9 cellular contexts compared by ENCODE assay signal in the genomic region with DNA sequence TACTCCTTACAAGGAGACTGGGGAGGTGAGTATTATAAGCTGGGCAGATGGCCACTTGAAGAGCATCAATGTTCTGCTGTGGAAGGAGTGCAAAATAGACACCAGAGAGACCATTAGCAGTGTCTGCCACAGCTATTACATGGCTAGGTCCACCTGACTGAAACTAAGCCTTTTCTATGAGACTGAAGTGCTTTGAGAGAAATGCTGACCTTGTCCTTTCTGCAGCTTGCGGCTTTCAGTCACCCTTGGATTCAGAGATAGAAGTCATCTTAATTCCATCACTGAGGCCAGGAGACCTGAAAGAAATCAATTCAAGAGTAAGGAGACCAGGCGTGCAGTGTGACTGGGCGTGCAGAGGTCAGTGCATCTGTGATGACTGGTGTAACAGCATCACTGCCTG. TPM values are rescaled to one million over a fixed set of nuclear protein-coding genes. Genes with fewer than 3 reads are reported as not detected.
DNase-seq lines count a peak whose midpoint lies in the region; ATAC-seq and TF ChIP-seq lines count a peak whose summit lies in the region.
"Had no signal": no experiment of that assay in that cellular context is flagged by ENCODE, and none has a peak within 500 bp of the region (broad histone marks: within the 10 kb centered on the region; RNA-seq: fewer than 3 reads in every experiment).

No MANE protein-coding gene starts in this region.

- no peaks in the 10 kb centered on the region for H3K27me3 Mint-ChIP-seq in activated naive CD4-positive, alpha-beta T cell treated with anti-CD3 and anti-CD28 coated beads, Interleukin-2, amount 10 ng/mL, durations not matched to agents 7 days and 5 days
- H3K27me3 Mint-ChIP-seq in memory B cell, result no peaks in the 10 kb centered on the region
- no peaks in the 10 kb centered on the region for H3K27me3 Mint-ChIP-seq in stimulated activated naive CD8-positive, alpha-beta T cell treated with anti-CD3 and anti-CD28 coated beads, Interleukin-15, amount 100 ng/mL, for 72 hours

- peaks cover 44 to 87% of the 10 kb centered on the region in 2 donors for H3K9me3 ChIP-seq in ascending aorta

- peak overlapping the region; percentile 85 to 92 for H3K4me3 ChIP-seq in ascending aorta

- ATAC-seq in memory B cell (ENCODE audit: low read depth) (no peak), GM19324 (IDR thresholded peaks at IDR 0.05; ENCODE audit: low FRiP score, unreplicated experiment) (no peak)
- no peak for ATAC-seq in stimulated activated naive CD8-positive, alpha-beta T cell treated with anti-CD3 and anti-CD28 coated beads, Interleukin-15, amount 100 ng/mL, for 72 hours

- H3K9me3 Mint-ChIP-seq in activated naive CD4-positive, alpha-beta T cell treated with anti-CD3 and anti-CD28 coated beads, Interleukin-2, amount 10 ng/mL, durations not matched to agents 7 days and 5 days, result peaks cover 75% of the 10 kb centered on the region
- H3K9me3 Mint-ChIP-seq in memory B cell, result peaks cover 23% of the 10 kb centered on the region
- peaks cover 50 to 73% of the 10 kb centered on the region in 2 donors for H3K9me3 Mint-ChIP-seq in stimulated activated naive CD8-positive, alpha-beta T cell treated with anti-CD3 and anti-CD28 coated beads, Interleukin-15, amount 100 ng/mL, for 72 hours

- CTCF ChIA-PET in activated naive CD4-positive, alpha-beta T cell treated with anti-CD3 and anti-CD28 coated beads, Interleukin-2, amount 10 ng/mL, durations not matched to agents 7 days and 5 days (lab: Charles Lee), result no interaction called here

- no peak for TF ChIP-seq CTCF in ascending aorta (IDR thresholded peaks at IDR 0.05)

- peaks cover 0 to 10% of the 10 kb centered on the region in 2 donors for H3K4me1 ChIP-seq in ascending aorta

- peaks cover 19% of the 10 kb centered on the region for H3K4me1 Mint-ChIP-seq in activated naive CD4-positive, alpha-beta T cell treated with anti-CD3 and anti-CD28 coated beads, Interleukin-2, amount 10 ng/mL, durations not matched to agents 7 days and 5 days
- H3K4me1 Mint-ChIP-seq in memory B cell, result peaks cover 13% of the 10 kb centered on the region
- peaks cover 21% of the 10 kb centered on the region for H3K4me1 Mint-ChIP-seq in stimulated activated naive CD8-positive, alpha-beta T cell treated with anti-CD3 and anti-CD28 coated beads, Interleukin-15, amount 100 ng/mL, for 72 hours

- no peaks in the 10 kb centered on the region for H3K27me3 ChIP-seq in ascending aorta

- H3K27ac Mint-ChIP-seq in activated naive CD4-positive, alpha-beta T cell treated with anti-CD3 and anti-CD28 coated beads, Interleukin-2, amount 10 ng/mL, durations not matched to agents 7 days and 5 days, result peak overlapping the region; percentile 97
- H3K27ac Mint-ChIP-seq in memory B cell, result no peak overlapping the region
- peak overlapping the region in 1 of 2 donors; percentile 42 for H3K27ac Mint-ChIP-seq in stimulated activated naive CD8-positive, alpha-beta T cell treated with anti-CD3 and anti-CD28 coated beads, Interleukin-15, amount 100 ng/mL, for 72 hours

- no peak overlapping the region for H3K27ac ChIP-seq in ascending aorta

- intact Hi-C loops in ascending aorta (cut with DNase I), result no loop called here

- H3K36me3 ChIP-seq in ascending aorta, result peaks cover 15 to 27% of the 10 kb centered on the region in 2 donors

- DNase-seq in activated naive CD4-positive, alpha-beta T cell treated with anti-CD3 and anti-CD28 coated beads, Interleukin-2, amount 10 ng/mL, durations not matched to agents 7 days and 5 days, result no peak
- DNase-seq in activated naive CD4-positive, alpha-beta T cell treated with anti-CD3 and anti-CD28 coated beads, Interleukin-2, amount 50 U/mL, for 16 hours, result no peak
- no peak for DNase-seq in ascending aorta (ENCODE audit: low spot score in 2 of 2)
- no peak for DNase-seq in memory B cell (ENCODE audit: low spot score in 2 of 2)
- no peak for DNase-seq in stimulated activated naive CD8-positive, alpha-beta T cell treated with anti-CD3 and anti-CD28 coated beads, Interleukin-15, amount 100 ng/mL, for 72 hours
- DNase-seq in epidermal melanocyte (ENCODE audit: insufficient read length, low spot score), result no peak
- DNase-seq in DMS153 treated with DMSO at 0.1 percent for 48 hours (lab: John Stamatoyannopoulos, UW; ENCODE audit: unreplicated experiment), result no peak
- DNase-seq: activated effector memory CD4-positive, alpha-beta T cell treated with anti-CD3 and anti-CD28 coated beads, Interleukin-2, amount 50 U/mL, for 16 hours had no signal

- H3K36me3 Mint-ChIP-seq in activated naive CD4-positive, alpha-beta T cell treated with anti-CD3 and anti-CD28 coated beads, Interleukin-2, amount 10 ng/mL, durations not matched to agents 7 days and 5 days, result peaks cover 33% of the 10 kb centered on the region
- H3K36me3 Mint-ChIP-seq in memory B cell, result peaks cover 21% of the 10 kb centered on the region

- H3K4me3 Mint-ChIP-seq in activated naive CD4-positive, alpha-beta T cell treated with anti-CD3 and anti-CD28 coated beads, Interleukin-2, amount 10 ng/mL, durations not matched to agents 7 days and 5 days, result peak overlapping the region; percentile 83
- peak overlapping the region; percentile 93 for H3K4me3 Mint-ChIP-seq in memory B cell
- peak overlapping the region; percentile 82 to 94 for H3K4me3 Mint-ChIP-seq in stimulated activated naive CD8-positive, alpha-beta T cell treated with anti-CD3 and anti-CD28 coated beads, Interleukin-15, amount 100 ng/mL, for 72 hours

RNA-seq across cellular contexts. Expression of gene ZFP28, which starts 1.3 kb away (rescaled TPM):
- total RNA-seq in ascending aorta, result 20.1 TPM

RNA-seq across cellular contexts. Expression of gene ZNF471, which starts 29.8 kb away (rescaled TPM):
- 4.8 TPM for total RNA-seq in ascending aorta

RNA-seq across cellular contexts. Expression of gene ZNF470, which starts 29.8 kb away (rescaled TPM):
- 0.21 TPM for total RNA-seq in ascending aorta

RNA-seq across cellular contexts. Expression of gene ZNF71, which starts 57.7 kb away (rescaled TPM):
- total RNA-seq in ascending aorta, result 30.5 TPM
